ENCODE assay signal across 1 cellular context in the genomic region with DNA sequence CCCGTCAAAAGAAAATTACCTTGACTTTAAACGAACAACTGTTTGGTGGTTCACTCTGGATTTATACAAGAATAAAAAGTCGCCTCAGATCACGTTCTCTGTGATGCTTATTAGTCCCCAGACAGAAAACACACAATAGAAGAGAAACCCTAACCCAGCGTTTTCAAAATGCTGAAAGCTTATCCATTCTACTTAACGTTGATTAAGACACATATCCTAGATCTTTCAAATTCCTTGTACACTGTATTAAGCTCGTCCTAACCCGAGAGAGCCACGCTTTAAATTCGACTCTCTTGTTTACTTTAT.
TF ChIP-seq lines count a peak whose summit lies in the region.

No MANE protein-coding gene starts in this region.

TF ChIP-seq in IMR-90, 13 proteins besides CTCF, POLR2A, EP300 and RAD21 (continued from another document):
- TF ChIP-seq SMC3 (IDR thresholded peaks at IDR 0.05; ENCODE audit: low read depth, low read length) = no peak
- TF ChIP-seq, protein P1, sequence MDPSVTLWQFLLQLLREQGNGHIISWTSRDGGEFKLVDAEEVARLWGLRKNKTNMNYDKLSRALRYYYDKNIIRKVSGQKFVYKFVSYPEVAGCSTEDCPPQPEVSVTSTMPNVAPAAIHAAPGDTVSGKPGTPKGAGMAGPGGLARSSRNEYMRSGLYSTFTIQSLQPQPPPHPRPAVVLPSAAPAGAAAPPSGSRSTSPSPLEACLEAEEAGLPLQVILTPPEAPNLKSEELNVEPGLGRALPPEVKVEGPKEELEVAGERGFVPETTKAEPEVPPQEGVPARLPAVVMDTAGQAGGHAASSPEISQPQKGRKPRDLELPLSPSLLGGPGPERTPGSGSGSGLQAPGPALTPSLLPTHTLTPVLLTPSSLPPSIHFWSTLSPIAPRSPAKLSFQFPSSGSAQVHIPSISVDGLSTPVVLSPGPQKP (IDR thresholded peaks at IDR 0.05; ENCODE audit: borderline replicate concordance, low read depth, low read length) = no peak
